24 cellular contexts compared by ENCODE assay signal in the genomic region with DNA sequence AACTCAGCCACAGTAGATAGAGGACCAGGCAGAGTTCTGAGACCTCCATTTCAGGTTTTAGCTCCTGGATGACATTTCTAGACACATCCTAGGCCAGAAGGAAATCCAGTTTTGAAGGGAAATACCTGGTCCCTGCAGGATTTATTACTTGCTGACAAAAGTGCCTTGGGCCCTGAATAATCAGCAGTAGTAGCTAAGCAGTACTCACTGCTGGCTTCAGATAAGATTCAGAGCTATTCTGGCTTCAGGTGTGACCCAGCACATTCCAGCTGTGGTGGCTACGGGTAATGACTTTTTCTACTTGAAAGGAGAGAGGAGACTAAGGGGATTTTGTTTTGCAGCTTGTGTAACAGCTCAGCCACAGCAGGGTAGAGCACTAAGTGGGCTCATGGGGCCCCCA.
"Had no signal": no experiment of that assay in that cellular context is flagged by ENCODE, and none has a peak within 500 bp of the region (broad histone marks: within the 10 kb centered on the region; RNA-seq: fewer than 3 reads in every experiment).

No MANE protein-coding gene starts in this region.

- H3K27ac Mint-ChIP-seq: activated CD4-positive, alpha-beta T cell treated with anti-CD3 and anti-CD28 coated beads, Interleukin-2, amount 10 ng/mL, durations not matched to agents 24 days and 14 days; activated CD8-positive, alpha-beta memory T cell treated with anti-CD3 and anti-CD28 coated beads, Interleukin-2, amount 10 ng/mL, durations not matched to agents 7 days and 5 days; activated naive CD8-positive, alpha-beta T cell; activated T-cell treated with anti-CD3 and anti-CD28 coated beads, Interleukin-2, amount 50 U/mL, for 24 hours; activated T-helper 1 cell treated with anti-CD3 and anti-CD28 coated beads, Interleukin-12 subunit alpha, Interleukin-12 subunit beta, Interleukin-2, Interleukin-4 antibody, amounts not matched to agents 30 ng/mL and 10 ng/mL and 1 ng/mL, durations not matched to agents 14 hours and 24 hours and 36 hours; brain; T-helper 1 cell treated with Interleukin-12 subunit alpha and Interleukin-12 subunit beta and Interleukin-4 antibody, amounts not matched to agents 30 μg/mL and 1 μg/mL, for 36 hours; WTC11 had no signal

- H3K4me3 Mint-ChIP-seq: activated CD4-positive, alpha-beta T cell treated with anti-CD3 and anti-CD28 coated beads, Interleukin-2, amount 10 ng/mL, durations not matched to agents 24 days and 14 days; activated CD8-positive, alpha-beta memory T cell treated with anti-CD3 and anti-CD28 coated beads, Interleukin-2, amount 10 ng/mL, durations not matched to agents 7 days and 5 days; activated naive CD8-positive, alpha-beta T cell; activated T-cell treated with anti-CD3 and anti-CD28 coated beads, Interleukin-2, amount 50 U/mL, for 24 hours; activated T-helper 1 cell treated with anti-CD3 and anti-CD28 coated beads, Interleukin-12 subunit alpha, Interleukin-12 subunit beta, Interleukin-2, Interleukin-4 antibody, amounts not matched to agents 30 ng/mL and 10 ng/mL and 1 ng/mL, durations not matched to agents 14 hours and 24 hours and 36 hours; brain; T-helper 1 cell treated with Interleukin-12 subunit alpha and Interleukin-12 subunit beta and Interleukin-4 antibody, amounts not matched to agents 30 μg/mL and 1 μg/mL, for 36 hours; WTC11 had no signal

- H3K36me3 ChIP-seq: Peyer's patch had no signal

- H3K27ac ChIP-seq: Peyer's patch, RWPE1 had no signal

- H3K27me3 Mint-ChIP-seq: activated CD4-positive, alpha-beta T cell treated with anti-CD3 and anti-CD28 coated beads, Interleukin-2, amount 10 ng/mL, durations not matched to agents 24 days and 14 days; activated CD8-positive, alpha-beta memory T cell treated with anti-CD3 and anti-CD28 coated beads, Interleukin-2, amount 10 ng/mL, durations not matched to agents 7 days and 5 days; activated naive CD8-positive, alpha-beta T cell; activated T-cell treated with anti-CD3 and anti-CD28 coated beads, Interleukin-2, amount 50 U/mL, for 24 hours; brain had no signal

- H3K4me1 Mint-ChIP-seq: activated CD8-positive, alpha-beta memory T cell treated with anti-CD3 and anti-CD28 coated beads, Interleukin-2, amount 10 ng/mL, durations not matched to agents 7 days and 5 days; brain; WTC11 had no signal

- H3K9me3 ChIP-seq: Peyer's patch had no signal

- FAIRE-seq: astrocyte had no signal

- ATAC-seq: activated CD8-positive, alpha-beta memory T cell treated with anti-CD3 and anti-CD28 coated beads, Interleukin-2, amount 10 ng/mL, durations not matched to agents 7 days and 5 days; WTC11 had no signal

- H3K4me3 ChIP-seq: Peyer's patch had no signal

- H3K27me3 ChIP-seq: Peyer's patch had no signal

- H3K4me1 ChIP-seq: Peyer's patch had no signal

- DNase-seq: activated CD4-positive, alpha-beta T cell treated with anti-CD3 and anti-CD28 coated beads for 1 hour; activated CD4-positive, alpha-beta T cell treated with anti-CD3 and anti-CD28 coated beads, Interleukin-2, amount 10 ng/mL, durations not matched to agents 24 days and 14 days; activated CD4-positive, alpha-beta T cell treated with anti-CD3 and anti-CD28 coated beads, Interleukin-2, amount 50 U/mL, for 48 hours; activated CD8-positive, alpha-beta memory T cell treated with anti-CD3 and anti-CD28 coated beads, Interleukin-2, amount 10 ng/mL, durations not matched to agents 7 days and 5 days; activated effector memory CD4-positive, alpha-beta T cell treated with Interleukin-2 at 50 U/mL for 16 hours; activated naive CD4-positive, alpha-beta T cell; activated T-cell treated with anti-CD3 and anti-CD28 coated beads, Interleukin-2, amount 50 U/mL, for 24 hours; amygdala; MM.1S; NCI-H1105; NCI-H1436; NCI-H1694 treated with DMSO at 0.1 percent for 48 hours; NCI-H2081; NCI-H510A treated with DMSO at 0.1 percent for 48 hours; NCI-H69; Peyer's patch; SHP77 treated with DMSO at 0.1 percent for 48 hours had no signal
